1 cellular context compared by ENCODE assay signal in genomic region chr12:6851153-6851920, GRCh38.
A peak's percentile ranks its signal among the peaks of the same experiment; 100 is the strongest.
TF ChIP-seq lines count a peak whose summit lies in the region.

Gene CDCA3 (minus strand): TSS chr12:6851286. CDS start chr12:6850952, 334 bp downstream.

TF ChIP-seq in A549, 52 proteins besides CTCF, POLR2A, EP300 and RAD21 (continued from another document):
- no peak for TF ChIP-seq REST (IDR thresholded peaks at IDR 0.05)
- TF ChIP-seq HMGXB4 (CRISPR knock-in tag; IDR thresholded peaks at IDR 0.05; ENCODE audit: borderline replicate concordance) = no peak
- TF ChIP-seq E2F6 (IDR thresholded peaks at IDR 0.05; ENCODE audit: borderline replicate concordance, low read depth) = peak; percentile 94
- no peak for TF ChIP-seq NPAS2 (CRISPR knock-in tag; IDR thresholded peaks at IDR 0.05; ENCODE audit: borderline replicate concordance)
- no peak for TF ChIP-seq JUNB (IDR thresholded peaks at IDR 0.05)
- TF ChIP-seq BHLHE40 (IDR thresholded peaks at IDR 0.05; ENCODE audit: low read depth, low read length) = no peak
- TF ChIP-seq RNF2 (IDR thresholded peaks at IDR 0.05; ENCODE audit: borderline replicate concordance, low read depth) = no peak
- TF ChIP-seq FOXS1 (CRISPR knock-in tag; IDR thresholded peaks at IDR 0.05) = no peak
- no peak for TF ChIP-seq MAFK (IDR thresholded peaks at IDR 0.05; ENCODE audit: partially characterized antibody)
- TF ChIP-seq GATA3 (IDR thresholded peaks at IDR 0.05; ENCODE audit: borderline replicate concordance) = peak; percentile 36; the same call in 1 of the 2 replicates
- no peak for TF ChIP-seq NFE2L2 (conservative IDR thresholded peaks at IDR 0.05; ENCODE audit: low read length)
- TF ChIP-seq MAX (IDR thresholded peaks at IDR 0.05) = peak; percentile 90
- no peak for TF ChIP-seq FOSB (CRISPR knock-in tag; IDR thresholded peaks at IDR 0.05)
- no peak for TF ChIP-seq ELK1 (IDR thresholded peaks at IDR 0.05; ENCODE audit: low read depth, low read length)
- TF ChIP-seq TP53 (CRISPR knock-in tag; IDR thresholded peaks at IDR 0.05) = no peak
- no peak for TF ChIP-seq USF2 (IDR thresholded peaks at IDR 0.05)
- TF ChIP-seq PBX3 (IDR thresholded peaks at IDR 0.05) = peak; percentile 96
- no peak for TF ChIP-seq ZFP36 (IDR thresholded peaks at IDR 0.05; ENCODE audit: borderline replicate concordance, partially characterized antibody)
- no peak for TF ChIP-seq MAZ (IDR thresholded peaks at IDR 0.05; ENCODE audit: borderline replicate concordance, low read depth, low read length)
- no peak for TF ChIP-seq RARB (CRISPR knock-in tag; IDR thresholded peaks at IDR 0.05)
- no peak for TF ChIP-seq ATOH8 (CRISPR knock-in tag; IDR thresholded peaks at IDR 0.05; ENCODE audit: low read depth)
- TF ChIP-seq ESRRA (IDR thresholded peaks at IDR 0.05; ENCODE audit: borderline replicate concordance, low read length) = no peak
- TF ChIP-seq CHD4 (IDR thresholded peaks at IDR 0.05; ENCODE audit: borderline replicate concordance) = no peak
- no peak for TF ChIP-seq CBX2 (IDR thresholded peaks at IDR 0.05; ENCODE audit: borderline replicate concordance, low read depth)
